Comparison of ENCODE assay signal across 1 cellular context in genomic region chr9:78314953-78315870, GRCh38.
A peak's percentile ranks its signal among the peaks of the same experiment; 100 is the strongest.
TF ChIP-seq lines count a peak whose summit lies in the region.

No MANE protein-coding gene starts in this region.

TF ChIP-seq in HepG2, 621 proteins besides CTCF, POLR2A, EP300 and RAD21:
- TF ChIP-seq BRCA1 (CRISPR knock-in tag; IDR thresholded peaks at IDR 0.05), result no peak
- 0 out of 2 replicates have a peak, but pooled peaks have one; percentile 5 for TF ChIP-seq RBFOX2 (IDR thresholded peaks at IDR 0.05; ENCODE audit: low read depth, low read length)
- 0 out of 2 replicates have a peak, but pooled peaks have one; percentile 6 for TF ChIP-seq POLR2AphosphoS5 (IDR thresholded peaks at IDR 0.05; ENCODE audit: low read depth, low read length)
- no peak for TF ChIP-seq CENPX (CRISPR knock-in tag; IDR thresholded peaks at IDR 0.05)
- peak; percentile 85 for TF ChIP-seq ZNF629 (CRISPR knock-in tag; conservative IDR thresholded peaks at IDR 0.05)
- no peak for TF ChIP-seq ZMAT3 (CRISPR knock-in tag; conservative IDR thresholded peaks at IDR 0.05)
- TF ChIP-seq RBM22 (optimal IDR thresholded peaks at IDR 0.05; ENCODE audit: low read length), result peak; percentile 7
- no peak for TF ChIP-seq ZFP37 (CRISPR knock-in tag; IDR thresholded peaks at IDR 0.05; ENCODE audit: borderline replicate concordance)
- no peak for TF ChIP-seq PTBP1 (IDR thresholded peaks at IDR 0.05; ENCODE audit: low read depth, low read length, poor library complexity, severe bottlenecking)
- no peak for TF ChIP-seq RFXANK (CRISPR knock-in tag; IDR thresholded peaks at IDR 0.05)
- TF ChIP-seq DR1 (CRISPR knock-in tag; IDR thresholded peaks at IDR 0.05), result no peak
- TF ChIP-seq ZNF788 (CRISPR knock-in tag; IDR thresholded peaks at IDR 0.05; ENCODE audit: borderline replicate concordance), result no peak
- no peak for TF ChIP-seq KDM5A (IDR thresholded peaks at IDR 0.05; ENCODE audit: borderline replicate concordance, low read length)
- TF ChIP-seq, protein P1, sequence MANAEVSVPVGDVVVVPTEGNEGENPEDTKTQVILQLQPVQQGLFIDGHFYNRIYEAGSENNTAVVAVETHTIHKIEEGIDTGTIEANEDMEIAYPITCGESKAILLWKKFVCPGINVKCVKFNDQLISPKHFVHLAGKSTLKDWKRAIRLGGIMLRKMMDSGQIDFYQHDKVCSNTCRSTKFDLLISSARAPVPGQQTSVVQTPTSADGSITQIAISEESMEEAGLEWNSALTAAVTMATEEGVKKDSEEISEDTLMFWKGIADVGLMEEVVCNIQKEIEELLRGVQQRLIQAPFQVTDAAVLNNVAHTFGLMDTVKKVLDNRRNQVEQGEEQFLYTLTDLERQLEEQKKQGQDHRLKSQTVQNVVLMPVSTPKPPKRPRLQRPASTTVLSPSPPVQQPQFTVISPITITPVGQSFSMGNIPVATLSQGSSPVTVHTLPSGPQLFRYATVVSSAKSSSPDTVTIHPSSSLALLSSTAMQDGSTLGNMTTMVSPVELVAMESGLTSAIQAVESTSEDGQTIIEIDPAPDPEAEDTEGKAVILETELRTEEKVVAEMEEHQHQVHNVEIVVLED (CRISPR knock-in tag; IDR thresholded peaks at IDR 0.05; ENCODE audit: borderline replicate concordance), result no peak
- no peak for TF ChIP-seq SALL2 (CRISPR knock-in tag; IDR thresholded peaks at IDR 0.05)
- TF ChIP-seq, protein P2, sequence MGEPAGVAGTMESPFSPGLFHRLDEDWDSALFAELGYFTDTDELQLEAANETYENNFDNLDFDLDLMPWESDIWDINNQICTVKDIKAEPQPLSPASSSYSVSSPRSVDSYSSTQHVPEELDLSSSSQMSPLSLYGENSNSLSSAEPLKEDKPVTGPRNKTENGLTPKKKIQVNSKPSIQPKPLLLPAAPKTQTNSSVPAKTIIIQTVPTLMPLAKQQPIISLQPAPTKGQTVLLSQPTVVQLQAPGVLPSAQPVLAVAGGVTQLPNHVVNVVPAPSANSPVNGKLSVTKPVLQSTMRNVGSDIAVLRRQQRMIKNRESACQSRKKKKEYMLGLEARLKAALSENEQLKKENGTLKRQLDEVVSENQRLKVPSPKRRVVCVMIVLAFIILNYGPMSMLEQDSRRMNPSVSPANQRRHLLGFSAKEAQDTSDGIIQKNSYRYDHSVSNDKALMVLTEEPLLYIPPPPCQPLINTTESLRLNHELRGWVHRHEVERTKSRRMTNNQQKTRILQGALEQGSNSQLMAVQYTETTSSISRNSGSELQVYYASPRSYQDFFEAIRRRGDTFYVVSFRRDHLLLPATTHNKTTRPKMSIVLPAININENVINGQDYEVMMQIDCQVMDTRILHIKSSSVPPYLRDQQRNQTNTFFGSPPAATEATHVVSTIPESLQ (CRISPR knock-in tag; conservative IDR thresholded peaks at IDR 0.05), result no peak
- no peak for TF ChIP-seq MYC (CRISPR knock-in tag; IDR thresholded peaks at IDR 0.05; ENCODE audit: borderline replicate concordance)
- no peak for TF ChIP-seq ZNF616 (CRISPR knock-in tag; IDR thresholded peaks at IDR 0.05; ENCODE audit: low read depth)
- no peak for TF ChIP-seq RBAK (CRISPR knock-in tag; IDR thresholded peaks at IDR 0.05)
- TF ChIP-seq NFE2L1 (CRISPR knock-in tag; IDR thresholded peaks at IDR 0.05; ENCODE audit: borderline replicate concordance), result no peak
- no peak for TF ChIP-seq PLSCR1 (CRISPR knock-in tag; IDR thresholded peaks at IDR 0.05; ENCODE audit: borderline replicate concordance)
- no peak for TF ChIP-seq NKX3-1 (CRISPR knock-in tag; IDR thresholded peaks at IDR 0.05)
- no peak for TF ChIP-seq MED13 (CRISPR knock-in tag; IDR thresholded peaks at IDR 0.05)
- TF ChIP-seq, protein P3, sequence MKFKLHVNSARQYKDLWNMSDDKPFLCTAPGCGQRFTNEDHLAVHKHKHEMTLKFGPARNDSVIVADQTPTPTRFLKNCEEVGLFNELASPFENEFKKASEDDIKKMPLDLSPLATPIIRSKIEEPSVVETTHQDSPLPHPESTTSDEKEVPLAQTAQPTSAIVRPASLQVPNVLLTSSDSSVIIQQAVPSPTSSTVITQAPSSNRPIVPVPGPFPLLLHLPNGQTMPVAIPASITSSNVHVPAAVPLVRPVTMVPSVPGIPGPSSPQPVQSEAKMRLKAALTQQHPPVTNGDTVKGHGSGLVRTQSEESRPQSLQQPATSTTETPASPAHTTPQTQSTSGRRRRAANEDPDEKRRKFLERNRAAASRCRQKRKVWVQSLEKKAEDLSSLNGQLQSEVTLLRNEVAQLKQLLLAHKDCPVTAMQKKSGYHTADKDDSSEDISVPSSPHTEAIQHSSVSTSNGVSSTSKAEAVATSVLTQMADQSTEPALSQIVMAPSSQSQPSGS (CRISPR knock-in tag; IDR thresholded peaks at IDR 0.05), result no peak
- TF ChIP-seq ZNF30 (CRISPR knock-in tag; IDR thresholded peaks at IDR 0.05), result no peak
- no peak for TF ChIP-seq TAF1 (CRISPR knock-in tag; IDR thresholded peaks at IDR 0.05)
- TF ChIP-seq, protein P4, sequence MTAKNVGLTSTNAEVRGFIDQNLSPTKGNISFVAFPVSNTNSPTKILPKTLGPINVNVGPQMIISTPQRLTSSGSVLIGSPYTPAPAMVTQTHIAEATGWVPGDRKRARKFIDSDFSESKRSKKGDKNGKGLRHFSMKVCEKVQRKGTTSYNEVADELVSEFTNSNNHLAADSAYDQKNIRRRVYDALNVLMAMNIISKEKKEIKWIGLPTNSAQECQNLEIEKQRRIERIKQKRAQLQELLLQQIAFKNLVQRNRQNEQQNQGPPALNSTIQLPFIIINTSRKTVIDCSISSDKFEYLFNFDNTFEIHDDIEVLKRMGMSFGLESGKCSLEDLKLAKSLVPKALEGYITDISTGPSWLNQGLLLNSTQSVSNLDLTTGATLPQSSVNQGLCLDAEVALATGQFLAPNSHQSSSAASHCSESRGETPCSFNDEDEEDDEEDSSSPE (CRISPR knock-in tag; IDR thresholded peaks at IDR 0.05), result no peak
- TF ChIP-seq FLYWCH1 (CRISPR knock-in tag; IDR thresholded peaks at IDR 0.05), result no peak
- TF ChIP-seq, protein P5, sequence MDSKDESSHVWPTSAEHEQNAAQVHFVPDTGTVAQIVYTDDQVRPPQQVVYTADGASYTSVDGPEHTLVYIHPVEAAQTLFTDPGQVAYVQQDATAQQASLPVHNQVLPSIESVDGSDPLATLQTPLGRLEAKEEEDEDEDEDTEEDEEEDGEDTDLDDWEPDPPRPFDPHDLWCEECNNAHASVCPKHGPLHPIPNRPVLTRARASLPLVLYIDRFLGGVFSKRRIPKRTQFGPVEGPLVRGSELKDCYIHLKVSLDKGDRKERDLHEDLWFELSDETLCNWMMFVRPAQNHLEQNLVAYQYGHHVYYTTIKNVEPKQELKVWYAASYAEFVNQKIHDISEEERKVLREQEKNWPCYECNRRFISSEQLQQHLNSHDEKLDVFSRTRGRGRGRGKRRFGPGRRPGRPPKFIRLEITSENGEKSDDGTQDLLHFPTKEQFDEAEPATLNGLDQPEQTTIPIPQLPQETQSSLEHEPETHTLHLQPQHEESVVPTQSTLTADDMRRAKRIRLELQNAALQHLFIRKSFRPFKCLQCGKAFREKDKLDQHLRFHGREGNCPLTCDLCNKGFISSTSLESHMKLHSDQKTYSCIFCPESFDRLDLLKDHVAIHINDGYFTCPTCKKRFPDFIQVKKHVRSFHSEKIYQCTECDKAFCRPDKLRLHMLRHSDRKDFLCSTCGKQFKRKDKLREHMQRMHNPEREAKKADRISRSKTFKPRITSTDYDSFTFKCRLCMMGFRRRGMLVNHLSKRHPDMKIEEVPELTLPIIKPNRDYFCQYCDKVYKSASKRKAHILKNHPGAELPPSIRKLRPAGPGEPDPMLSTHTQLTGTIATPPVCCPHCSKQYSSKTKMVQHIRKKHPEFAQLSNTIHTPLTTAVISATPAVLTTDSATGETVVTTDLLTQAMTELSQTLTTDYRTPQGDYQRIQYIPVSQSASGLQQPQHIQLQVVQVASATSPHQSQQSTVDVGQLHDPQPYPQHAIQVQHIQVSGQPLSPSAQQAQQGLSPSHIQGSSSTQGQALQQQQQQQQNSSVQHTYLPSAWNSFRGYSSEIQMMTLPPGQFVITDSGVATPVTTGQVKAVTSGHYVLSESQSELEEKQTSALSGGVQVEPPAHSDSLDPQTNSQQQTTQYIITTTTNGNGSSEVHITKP (CRISPR knock-in tag; IDR thresholded peaks at IDR 0.05; ENCODE audit: low read depth), result no peak
- TF ChIP-seq ZMYM3 (CRISPR knock-in tag; IDR thresholded peaks at IDR 0.05), result no peak
- TF ChIP-seq ZNF382 (CRISPR knock-in tag; IDR thresholded peaks at IDR 0.05; ENCODE audit: borderline replicate concordance), result no peak
